ENCODE assay signal across 2 cellular contexts in the genomic region with DNA sequence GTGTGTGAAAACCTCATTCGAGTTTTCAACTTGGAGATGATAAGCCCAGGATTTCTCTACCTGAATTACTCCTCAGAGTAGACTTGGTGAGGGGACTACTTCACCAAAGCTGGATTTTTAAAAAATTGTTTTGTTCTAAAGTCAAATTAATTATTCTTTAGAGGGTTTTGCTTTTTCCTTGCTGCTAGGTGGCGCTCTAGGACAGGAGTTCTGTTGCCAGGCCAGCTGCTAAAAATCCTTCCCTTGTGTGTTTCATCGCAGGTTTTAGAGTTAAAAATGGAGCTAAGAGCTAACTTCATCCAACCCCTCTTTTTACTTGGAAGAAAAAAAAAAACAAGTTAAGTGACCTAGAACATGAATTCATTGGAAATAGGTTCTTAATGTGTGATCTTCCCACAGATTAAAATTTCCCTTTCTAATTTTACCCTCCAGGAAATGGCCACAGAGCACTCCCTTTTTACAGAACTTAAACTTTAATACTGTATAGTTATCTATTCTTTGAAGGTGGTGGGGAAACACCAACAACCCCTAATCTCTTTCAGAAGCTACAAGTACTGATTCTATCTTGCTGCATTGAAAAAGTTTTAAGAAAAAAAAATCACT.
TF ChIP-seq lines count a peak whose summit lies in the region.

No MANE protein-coding gene starts in this region.

TF ChIP-seq in HEK293, 187 proteins besides CTCF, POLR2A, EP300 and RAD21:
- 0 out of 2 replicates have a peak, but pooled peaks have one; percentile 58 for TF ChIP-seq ZNF660 (tag by site-specific recombination; IDR thresholded peaks at IDR 0.05)
- TF ChIP-seq ZNF544 (tag by site-specific recombination; IDR thresholded peaks at IDR 0.05) = no peak
- TF ChIP-seq ZNF654 (tag by site-specific recombination; IDR thresholded peaks at IDR 0.05; ENCODE audit: low read depth) = peak; percentile 91

TF ChIP-seq in endothelial cell of umbilical vein, 7 proteins besides CTCF, POLR2A, EP300 and RAD21:
- TF ChIP-seq MYC (IDR thresholded peaks at IDR 0.05; ENCODE audit: low read depth, low read length) = no peak
- TF ChIP-seq FOS (IDR thresholded peaks at IDR 0.05; ENCODE audit: borderline replicate concordance, insufficient read depth, low read length) = no peak
- no peak for TF ChIP-seq EZH2 (IDR thresholded peaks at IDR 0.05; ENCODE audit: borderline replicate concordance, low read depth, low read length, severe bottlenecking)
- TF ChIP-seq, protein P1, sequence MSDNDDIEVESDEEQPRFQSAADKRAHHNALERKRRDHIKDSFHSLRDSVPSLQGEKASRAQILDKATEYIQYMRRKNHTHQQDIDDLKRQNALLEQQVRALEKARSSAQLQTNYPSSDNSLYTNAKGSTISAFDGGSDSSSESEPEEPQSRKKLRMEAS (IDR thresholded peaks at IDR 0.05; ENCODE audit: insufficient read depth, insufficient read length) = no peak
- no peak for TF ChIP-seq POLR2AphosphoS5 (IDR thresholded peaks at IDR 0.05; ENCODE audit: insufficient read depth, low read depth, low read length)
- no peak for TF ChIP-seq GATA2 (IDR thresholded peaks at IDR 0.05; ENCODE audit: insufficient read depth, insufficient read length, low read depth, low read length)
- TF ChIP-seq JUN (IDR thresholded peaks at IDR 0.05; ENCODE audit: borderline replicate concordance, insufficient read depth, insufficient read length, low read depth) = no peak
